ENCODE assay signal across 8 cellular contexts in the genomic region with DNA sequence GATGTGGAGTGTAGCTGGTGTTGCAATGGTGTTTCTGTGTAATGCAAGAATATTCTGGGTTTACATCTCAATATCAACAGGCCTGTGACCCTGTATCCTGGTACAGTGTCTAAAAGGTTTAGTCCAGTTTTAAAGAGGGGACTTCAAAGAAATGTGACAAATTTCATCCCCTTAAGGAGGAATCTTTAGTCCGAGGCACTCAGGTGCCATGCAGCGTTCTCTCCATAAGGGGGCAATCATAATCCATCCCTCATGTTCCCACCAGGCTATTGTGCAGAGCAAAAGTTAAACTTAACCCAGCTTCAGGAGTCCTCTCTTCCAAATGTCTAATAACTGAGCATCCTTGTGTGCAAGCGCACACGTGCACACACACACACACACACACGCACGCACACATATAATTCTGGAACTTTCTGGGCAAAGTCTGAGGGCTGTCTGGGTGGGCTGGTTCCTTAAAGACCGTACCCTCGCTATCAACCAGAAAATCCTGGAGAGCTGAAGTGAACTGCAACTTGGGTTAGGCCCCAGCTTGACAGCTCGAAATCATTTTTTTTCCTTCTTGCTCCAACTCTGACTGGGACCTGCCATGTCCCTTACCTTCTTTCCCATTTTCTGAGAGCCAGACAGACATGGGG. TPM values are rescaled to one million over a fixed set of nuclear protein-coding genes. Genes with fewer than 3 reads are reported as not detected.
DNase-seq lines count a peak whose midpoint lies in the region; ATAC-seq and TF ChIP-seq lines count a peak whose summit lies in the region.

No MANE protein-coding gene starts in this region.

- H3K27me3 Mint-ChIP-seq in WTC11 (ENCODE audit: low read depth), result no peaks in the 10 kb centered on the region

- no peak overlapping the region for H3K4me3 Mint-ChIP-seq in WTC11

- CTCF ChIA-PET in WTC11 (lab: Charles Lee), result interaction anchor here (0.5 to 1.9 kb wide), 24 partner anchors 9 to 706 kb away, joined by 3 to 11 read pairs (median 4); partner anchors contain the start of gene CRB2

- H3F3A ChIP-seq in smooth muscle cell (ENCODE audit: low read depth), result no peaks in the 10 kb centered on the region

- no peaks in the 10 kb centered on the region for H3K36me3 Mint-ChIP-seq in WTC11

- H3K27me3 ChIP-seq in smooth muscle cell (ENCODE audit: low read depth), result no peaks in the 10 kb centered on the region

- POLR2A ChIA-PET in WTC11 (lab: Charles Lee), result no interaction called here

- H3K4me3 ChIP-seq in smooth muscle cell, result no peak overlapping the region

- peaks cover 9% of the 10 kb centered on the region for H3K4me1 Mint-ChIP-seq in WTC11

- H4K20me1 ChIP-seq in smooth muscle cell (ENCODE audit: low read depth), result no peaks in the 10 kb centered on the region

- 44% methylated on average over 9 of the region's 9 CpGs for WGBS in smooth muscle cell (ENCODE audit: low lambda C conversion rate)

- H3K27ac Mint-ChIP-seq in WTC11, result peak overlapping the region; percentile 30; the same call in 1 of the 2 replicates

- H3K4me2 ChIP-seq in smooth muscle cell, result no peak overlapping the region

- no peak overlapping the region for H3K9ac ChIP-seq in smooth muscle cell (ENCODE audit: low read depth)

- TF ChIP-seq CTCF in WTC11 (IDR thresholded peaks at IDR 0.05) (peak; percentile 56), smooth muscle cell (IDR thresholded peaks at IDR 0.05; ENCODE audit: borderline replicate concordance, insufficient read depth, poor library complexity, severe bottlenecking) (peak; percentile 69)

- no peaks in the 10 kb centered on the region for H3K79me2 ChIP-seq in smooth muscle cell (ENCODE audit: low read depth)

- H3K27ac ChIP-seq in smooth muscle cell (ENCODE audit: low read depth), result no peak overlapping the region

- no peaks in the 10 kb centered on the region for H3K36me3 ChIP-seq in smooth muscle cell (ENCODE audit: low read depth)

- intact Hi-C loops in Right ventricle myocardium inferior (cut with DNase I) (loop anchor here (5.0 kb wide), 2 partner anchors 140 to 635 kb away; no protein-coding TSS in a partner anchor), cardiac septum (cut with DNase I) (loop anchor here (2.0 kb wide), 2 partner anchors 139 to 639 kb away; no protein-coding TSS in a partner anchor), left cardiac atrium (cut with DNase I) (loop anchor here in 1 of 2 donors (2.0 kb wide), 1 partner anchor 639 kb away; no protein-coding TSS in a partner anchor)

- H3K4me1 ChIP-seq in smooth muscle cell (ENCODE audit: low read depth), result peaks cover 14% of the 10 kb centered on the region

- no peaks in the 10 kb centered on the region for H3K9me3 ChIP-seq in smooth muscle cell (replicated peaks; ENCODE audit: low read depth)

- DNase-seq in Right ventricle myocardium inferior (ENCODE audit: missing footprints) (no peak), cardiac septum (ENCODE audit: low spot score) (no peak), NCI-H1105 treated with DMSO at 0.1 percent for 48 hours (lab: John Stamatoyannopoulos, UW) (peak; percentile 38), WTC11 (ENCODE audit: low spot score) (peak; percentile 66), left cardiac atrium (no peak), smooth muscle cell (lab: John Stamatoyannopoulos, UW; ENCODE audit: unreplicated experiment) (no peak)
- DNase-seq in activated effector memory CD4-positive, alpha-beta T cell treated with anti-CD3 and anti-CD28 coated beads, Interleukin-2, amount 50 U/mL, for 16 hours, result no peak

- ATAC-seq in Right ventricle myocardium inferior (peak; percentile 86), WTC11 (peak; percentile 77), left cardiac atrium (peak; percentile 80 to 81), HG03565 (IDR thresholded peaks at IDR 0.05; ENCODE audit: unreplicated experiment) (no peak)

- H3K9me3 Mint-ChIP-seq in WTC11, result no peaks in the 10 kb centered on the region

- no peak overlapping the region for H2AFZ ChIP-seq in smooth muscle cell (ENCODE audit: low read depth)

TF ChIP-seq in WTC11, 78 proteins besides CTCF, POLR2A, EP300 and RAD21 (continues in another document):
- no peak for TF ChIP-seq ETV6 (CRISPR knock-in tag; IDR thresholded peaks at IDR 0.05)
- no peak for TF ChIP-seq PRDM15 (CRISPR knock-in tag; IDR thresholded peaks at IDR 0.05)
- TF ChIP-seq RELA (CRISPR knock-in tag; IDR thresholded peaks at IDR 0.05; ENCODE audit: borderline replicate concordance), result no peak
- TF ChIP-seq NFATC4 (CRISPR knock-in tag; IDR thresholded peaks at IDR 0.05), result no peak
- TF ChIP-seq, protein P1, sequence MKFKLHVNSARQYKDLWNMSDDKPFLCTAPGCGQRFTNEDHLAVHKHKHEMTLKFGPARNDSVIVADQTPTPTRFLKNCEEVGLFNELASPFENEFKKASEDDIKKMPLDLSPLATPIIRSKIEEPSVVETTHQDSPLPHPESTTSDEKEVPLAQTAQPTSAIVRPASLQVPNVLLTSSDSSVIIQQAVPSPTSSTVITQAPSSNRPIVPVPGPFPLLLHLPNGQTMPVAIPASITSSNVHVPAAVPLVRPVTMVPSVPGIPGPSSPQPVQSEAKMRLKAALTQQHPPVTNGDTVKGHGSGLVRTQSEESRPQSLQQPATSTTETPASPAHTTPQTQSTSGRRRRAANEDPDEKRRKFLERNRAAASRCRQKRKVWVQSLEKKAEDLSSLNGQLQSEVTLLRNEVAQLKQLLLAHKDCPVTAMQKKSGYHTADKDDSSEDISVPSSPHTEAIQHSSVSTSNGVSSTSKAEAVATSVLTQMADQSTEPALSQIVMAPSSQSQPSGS (CRISPR knock-in tag; IDR thresholded peaks at IDR 0.05; ENCODE audit: borderline replicate concordance, low read depth), result no peak
- TF ChIP-seq ZNF317 (CRISPR knock-in tag; IDR thresholded peaks at IDR 0.05; ENCODE audit: borderline replicate concordance, low read depth), result no peak
- TF ChIP-seq JAZF1 (CRISPR knock-in tag; IDR thresholded peaks at IDR 0.05), result no peak
- TF ChIP-seq TEAD1 (CRISPR knock-in tag; IDR thresholded peaks at IDR 0.05), result no peak
- TF ChIP-seq GRHL2 (CRISPR knock-in tag; IDR thresholded peaks at IDR 0.05; ENCODE audit: insufficient replicate concordance, severe bottlenecking), result no peak
- TF ChIP-seq NR3C1 (CRISPR knock-in tag; conservative IDR thresholded peaks at IDR 0.05; ENCODE audit: low read depth), result no peak
- TF ChIP-seq E2F4 (CRISPR knock-in tag; IDR thresholded peaks at IDR 0.05; ENCODE audit: borderline replicate concordance, low read depth), result no peak
- TF ChIP-seq STAT6 (CRISPR knock-in tag; conservative IDR thresholded peaks at IDR 0.05; ENCODE audit: low read depth), result no peak

RNA-seq across cellular contexts. Expression of gene CRB2, which starts 46.0 kb away (rescaled TPM):
- total RNA-seq in Right ventricle myocardium inferior, result 0.08 TPM
- not detected for total RNA-seq in cardiac septum
- total RNA-seq in WTC11 (2021), result 1.8 to 3.5 TPM (median 2.4 TPM) in 3 replicates
- 1 to 10 TPM; 1.3 to 2.2 TPM for total RNA-seq in left cardiac atrium
- 3.1 and 3.8 TPM in 2 replicates for total RNA-seq in smooth muscle cell
- polyA plus RNA-seq in smooth muscle cell, result 0.87 and 1.7 TPM in 2 replicates

Comparison
In these comparisons a context has a peak if more than half of its experiments do, and no peak if none do; other contexts are left out.
1. DNase-seq: peak in NCI-H1105 treated with DMSO at 0.1 percent for 48 hours (single experiment) and WTC11 (single experiment); none in Right ventricle myocardium inferior (single experiment), cardiac septum (single experiment), left cardiac atrium (single experiment), smooth muscle cell (single experiment) and activated effector memory CD4-positive, alpha-beta T cell treated with anti-CD3 and anti-CD28 coated beads, Interleukin-2, amount 50 U/mL, for 16 hours (single experiment).